Comparison of ENCODE assay signal across 8 cellular contexts in genomic region chr3:13110678-13111116, GRCh38.
DNase-seq lines count a peak whose midpoint lies in the region; ATAC-seq lines count a peak whose summit lies in the region.

No MANE protein-coding gene starts in this region.

- ATAC-seq in HG02610 (IDR thresholded peaks at IDR 0.05; ENCODE audit: unreplicated experiment) (peak; percentile 79), GM18873 (IDR thresholded peaks at IDR 0.05; ENCODE audit: low FRiP score, unreplicated experiment) (no peak)

- DNase-seq in activated effector memory CD4-positive, alpha-beta T cell treated with anti-CD3 and anti-CD28 coated beads, Interleukin-2, amount 50 U/mL, for 16 hours: peak; percentile 63
- no peak for DNase-seq in activated effector memory CD4-positive, alpha-beta T cell treated with Interleukin-2 at 50 U/mL for 16 hours
- peak; percentile 28 for DNase-seq in NOMO-1 treated with DMSO at 0.1 percent for 48 hours (lab: John Stamatoyannopoulos, UW; ENCODE audit: unreplicated experiment)
- peak; percentile 81 for DNase-seq in germinal center (ENCODE audit: low spot score)
- no peak for DNase-seq in NCI-H2107 (lab: John Stamatoyannopoulos, UW)
- DNase-seq in SIG-M5 treated with dmso at 0.1 percent for 504 hours (lab: John Stamatoyannopoulos, UW; ENCODE audit: unreplicated experiment): no peak

Comparison
In these comparisons a context has a peak if more than half of its experiments do, and no peak if none do; other contexts are left out.
1. DNase-seq: peak in activated effector memory CD4-positive, alpha-beta T cell treated with anti-CD3 and anti-CD28 coated beads, Interleukin-2, amount 50 U/mL, for 16 hours (single experiment), NOMO-1 treated with DMSO at 0.1 percent for 48 hours (single experiment) and germinal center (single experiment); none in activated effector memory CD4-positive, alpha-beta T cell treated with Interleukin-2 at 50 U/mL for 16 hours (single experiment), NCI-H2107 (single experiment) and SIG-M5 treated with dmso at 0.1 percent for 504 hours (single experiment).